9 cellular contexts compared by ENCODE assay signal in genomic region chr1:223720987-223721591, GRCh38. TPM values are rescaled to one million over a fixed set of nuclear protein-coding genes. Genes with fewer than 3 reads are reported as not detected.
DNase-seq lines count a peak whose midpoint lies in the region; ATAC-seq and TF ChIP-seq lines count a peak whose summit lies in the region.
"Had no signal": no experiment of that assay in that cellular context is flagged by ENCODE, and none has a peak within 500 bp of the region (broad histone marks: within the 10 kb centered on the region; RNA-seq: fewer than 3 reads in every experiment).

No MANE protein-coding gene starts in this region.

- H3K27ac ChIP-seq in 22Rv1: peak overlapping the region; percentile 62
- H3K27ac ChIP-seq in IMR-90 (ENCODE audit: insufficient read depth, low read length): peak overlapping the region; percentile 69

- no peaks in the 10 kb centered on the region for H3K27me3 ChIP-seq in IMR-90 (ENCODE audit: control insufficient read depth, insufficient read depth, low read length)

- peak; percentile 18; the same call in 1 of the 2 replicates for TF ChIP-seq RAD21 in IMR-90 (IDR thresholded peaks at IDR 0.05; ENCODE audit: low read length)

- intact Hi-C loops in IMR-90 (cut with micrococcal nuclease): loop anchor here (1.0 to 2.0 kb wide), 2 partner anchors 8 to 20 kb away; no protein-coding TSS in a partner anchor

- peak overlapping the region; percentile 0; the same call in 1 of the 2 replicates for H4K5ac ChIP-seq in IMR-90 (ENCODE audit: low read depth, low read length)

- peak overlapping the region; percentile 14; the same call in 1 of the 2 replicates for H3K18ac ChIP-seq in IMR-90 (ENCODE audit: low read depth, low read length)

- no peak overlapping the region for H3K9ac ChIP-seq in IMR-90 (ENCODE audit: low read depth, low read length)

- dilution Hi-C loops in IMR-90 (cut with HindIII; ENCODE audit: low sequenced_read_pairs, unreplicated experiment): no loop called here

- POLR2A ChIA-PET in IMR-90 (lab: Charles Lee; ENCODE audit: unreplicated experiment): interaction anchor here (0.5 to 1.0 kb wide), 3 partner anchors 8 to 20 kb away, joined by 3 to 17 read pairs (median 3); no protein-coding TSS in a partner anchor

- H3K36me3 ChIP-seq in IMR-90 (ENCODE audit: control insufficient read depth, insufficient read depth, low read length): peaks cover 47% of the 10 kb centered on the region

- peak; percentile 56 for ATAC-seq in IMR-90 (ENCODE audit: low read depth)
- ATAC-seq in HG02870 (IDR thresholded peaks at IDR 0.05; ENCODE audit: unreplicated experiment): no peak
- no peak for ATAC-seq in HG03108 (IDR thresholded peaks at IDR 0.05; ENCODE audit: unreplicated experiment)

- H3K23ac ChIP-seq in IMR-90 (ENCODE audit: low read depth, low read length): peak overlapping the region; percentile 57; the same call in 1 of the 2 replicates

- no peak overlapping the region for H3K56ac ChIP-seq in IMR-90 (ENCODE audit: extremely low read depth, insufficient read depth, low read length)

- H3K79me1 ChIP-seq in IMR-90 (ENCODE audit: low read depth in 1 of 2, low read length in 2 of 2): peaks cover 31 to 78% of the 10 kb centered on the region in 2 experiments

- 0 out of 2 replicates have a peak overlapping the region, but pooled peaks have one; percentile 2 for H3K4me2 ChIP-seq in IMR-90 (ENCODE audit: low read depth, low read length)

- no peak for TF ChIP-seq POLR2A in IMR-90 (IDR thresholded peaks at IDR 0.05; ENCODE audit: low read depth, low read length)

- DNase-seq in IMR-90: peak; percentile 95
- DNase-seq in choroid plexus epithelial cell (ENCODE audit: low read depth): peak; percentile 96
- DNase-seq in mucosa of gallbladder (ENCODE audit: low spot score): peak; percentile 47
- no peak for DNase-seq in D341Med (ENCODE audit: low spot score)
- no peak for DNase-seq in superior temporal gyrus (ENCODE audit: extremely low spot score)

- in situ Hi-C loops in IMR-90 (cut with MboI; ENCODE audit: low sequenced_read_pairs): no loop called here

- peak overlapping the region; percentile 64 for H2BK20ac ChIP-seq in IMR-90 (ENCODE audit: low read depth, low read length)

- peaks cover 32% of the 10 kb centered on the region for H3K9me1 ChIP-seq in IMR-90 (ENCODE audit: insufficient read depth, low read length)

- peaks cover 49% of the 10 kb centered on the region for H3K4me1 ChIP-seq in IMR-90 (ENCODE audit: control insufficient read depth, insufficient read depth, low read length)

- no peak overlapping the region; the same call in 2 of the 3 replicates for H2BK15ac ChIP-seq in IMR-90 (ENCODE audit: low read depth, low read length)

- peak overlapping the region; percentile 0 to 68; a peak in 1 of 4 replicates for H4K8ac ChIP-seq in IMR-90 (ENCODE audit: low read depth in 2 of 2, low read length in 2 of 2)

- H2AK5ac ChIP-seq in IMR-90 (ENCODE audit: low read depth, low read length): peak overlapping the region; percentile 83

- peak overlapping the region; percentile 44; the same call in 1 of the 2 replicates for H4K91ac ChIP-seq in IMR-90 (ENCODE audit: insufficient read depth, low read depth, low read length)

- no peaks in the 10 kb centered on the region for H3K9me3 ChIP-seq in IMR-90 (ENCODE audit: control insufficient read depth, insufficient read depth, low read length)

- TF ChIP-seq CTCF in 22Rv1 (IDR thresholded peaks at IDR 0.05) (no peak), IMR-90 (conservative IDR thresholded peaks at IDR 0.05; ENCODE audit: low read depth, low read length) (no peak), choroid plexus epithelial cell (conservative IDR thresholded peaks at IDR 0.05; ENCODE audit: low read depth, low read length) (no peak)

- H2AFZ ChIP-seq in IMR-90 (replicated peaks; ENCODE audit: low read length, poor library complexity): no peak overlapping the region

- BruUV-seq in IMR-90 (replicated peaks; lab: Mats Ljungman, UMichigan): no TSS peak

- H3K4me3 ChIP-seq in IMR-90 (ENCODE audit: insufficient read depth, low read depth, low read length): no peak overlapping the region
- no peak overlapping the region for H3K4me3 ChIP-seq in choroid plexus epithelial cell (ENCODE audit: low read depth, low read length)

- peak overlapping the region; percentile 68 for H3K4ac ChIP-seq in IMR-90 (ENCODE audit: low read depth, low read length)

- peak overlapping the region; percentile 14 for H2AK9ac ChIP-seq in IMR-90 (replicated peaks; ENCODE audit: low read depth, low read length, poor library complexity)

- peak overlapping the region; percentile 75 for H2BK5ac ChIP-seq in IMR-90 (ENCODE audit: low read depth, low read length, poor library complexity, severe bottlenecking)

- H3K14ac ChIP-seq in IMR-90 (replicated peaks; ENCODE audit: low read depth, low read length): peak overlapping the region; percentile 54

- H4K20me1 ChIP-seq in IMR-90 (ENCODE audit: insufficient read depth, low read length): peaks cover 68% of the 10 kb centered on the region

- CTCF ChIA-PET in IMR-90 (lab: Yijun Ruan, JAX): interaction anchor here (0.7 to 0.9 kb wide), 2 partner anchors 20 to 64 kb away, joined by 3 to 5 read pairs; no protein-coding TSS in a partner anchor

- peak overlapping the region; percentile 43 for H2BK120ac ChIP-seq in IMR-90 (ENCODE audit: low read depth, low read length)

- no CpG with 5 or more reads among the region's 4 CpGs for WGBS in IMR-90 (ENCODE audit: extremely low coverage in 2 of 2, insufficient read length in 1 of 2), 2 experiments

TF ChIP-seq in IMR-90, 13 proteins besides CTCF, POLR2A, EP300 and RAD21:
- TF ChIP-seq NFE2L2 (IDR thresholded peaks at IDR 0.05; ENCODE audit: low read depth, low read length): no peak
- TF ChIP-seq CHD1 (IDR thresholded peaks at IDR 0.05; ENCODE audit: low read depth, low read length): no peak
- peak; percentile 98 for TF ChIP-seq CEBPB (IDR thresholded peaks at IDR 0.05; ENCODE audit: low read depth, low read length)
- TF ChIP-seq RFX5 (IDR thresholded peaks at IDR 0.05; ENCODE audit: low read depth, low read length): no peak
- no peak for TF ChIP-seq MXI1 (IDR thresholded peaks at IDR 0.05; ENCODE audit: borderline replicate concordance, low read depth, low read length)
- peak; percentile 47; the same call in 1 of the 2 replicates for TF ChIP-seq MAZ (IDR thresholded peaks at IDR 0.05; ENCODE audit: borderline replicate concordance, low read depth, low read length)
- peak; percentile 90 for TF ChIP-seq FOS (IDR thresholded peaks at IDR 0.05; ENCODE audit: low read depth, low read length)
- no peak for TF ChIP-seq ELK1 (IDR thresholded peaks at IDR 0.05; ENCODE audit: borderline replicate concordance, low read depth, low read length)
- 0 out of 2 replicates have a peak, but pooled peaks have one; percentile 2 for TF ChIP-seq BHLHE40 (IDR thresholded peaks at IDR 0.05; ENCODE audit: low read depth, low read length)
- no peak for TF ChIP-seq USF2 (IDR thresholded peaks at IDR 0.05; ENCODE audit: low read depth, low read length)
- TF ChIP-seq SMC3 (IDR thresholded peaks at IDR 0.05; ENCODE audit: low read depth, low read length): no peak
- no peak for TF ChIP-seq MAFK (IDR thresholded peaks at IDR 0.05; ENCODE audit: low read depth, low read length)
- TF ChIP-seq RCOR1 (IDR thresholded peaks at IDR 0.05; ENCODE audit: insufficient replicate concordance, low read length): peak; percentile 98

RNA-seq across cellular contexts. Expression of gene CAPN2, which starts 8.8 kb away (rescaled TPM):
- total RNA-seq in IMR-90 (2012; rRNA removed) (430 and 460 TPM in 2 replicates), mucosa of gallbladder (431 TPM)
- 333 and 339 TPM in 2 replicates for polyA plus RNA-seq in IMR-90 (2012; rRNA removed)
- polyA plus RNA-seq in IMR-90 (2012; cell fraction: cytosol; rRNA removed): 193 and 197 TPM in 2 replicates
- 292 and 717 TPM in 2 replicates for polyA plus RNA-seq in IMR-90 (2012; cell fraction: nucleus; rRNA removed; ENCODE audit: low replicate concordance)

RNA-seq across cellular contexts. Expression of gene CAPN8, which starts 55.6 kb away (rescaled TPM):
- total RNA-seq in IMR-90 (2012; rRNA removed) (not detected in 2 replicates), mucosa of gallbladder (35.6 TPM)
- not detected in 2 replicates for polyA plus RNA-seq in IMR-90 (2012; rRNA removed)
- not detected in 2 replicates for polyA plus RNA-seq in IMR-90 (2012; cell fraction: cytosol; rRNA removed)
- polyA plus RNA-seq in IMR-90 (2012; cell fraction: nucleus; rRNA removed; ENCODE audit: low replicate concordance): 0.08 TPM in 1 of 2 replicates, not detected in the other
- total RNA-seq: Daoy had no signal

Comparison
In these comparisons a context has a peak if more than half of its experiments do, and no peak if none do; other contexts are left out.
1. DNase-seq: peak in IMR-90 (single experiment), choroid plexus epithelial cell (single experiment) and mucosa of gallbladder (single experiment); none in D341Med (single experiment) and superior temporal gyrus (single experiment).
2. RNA of gene CAPN8, which starts 55.6 kb away (total RNA-seq): 35.6 TPM in mucosa of gallbladder (single experiment); not detected in IMR-90; every median in the first group is over 10 times any median in the second.